In the genomic region with DNA sequence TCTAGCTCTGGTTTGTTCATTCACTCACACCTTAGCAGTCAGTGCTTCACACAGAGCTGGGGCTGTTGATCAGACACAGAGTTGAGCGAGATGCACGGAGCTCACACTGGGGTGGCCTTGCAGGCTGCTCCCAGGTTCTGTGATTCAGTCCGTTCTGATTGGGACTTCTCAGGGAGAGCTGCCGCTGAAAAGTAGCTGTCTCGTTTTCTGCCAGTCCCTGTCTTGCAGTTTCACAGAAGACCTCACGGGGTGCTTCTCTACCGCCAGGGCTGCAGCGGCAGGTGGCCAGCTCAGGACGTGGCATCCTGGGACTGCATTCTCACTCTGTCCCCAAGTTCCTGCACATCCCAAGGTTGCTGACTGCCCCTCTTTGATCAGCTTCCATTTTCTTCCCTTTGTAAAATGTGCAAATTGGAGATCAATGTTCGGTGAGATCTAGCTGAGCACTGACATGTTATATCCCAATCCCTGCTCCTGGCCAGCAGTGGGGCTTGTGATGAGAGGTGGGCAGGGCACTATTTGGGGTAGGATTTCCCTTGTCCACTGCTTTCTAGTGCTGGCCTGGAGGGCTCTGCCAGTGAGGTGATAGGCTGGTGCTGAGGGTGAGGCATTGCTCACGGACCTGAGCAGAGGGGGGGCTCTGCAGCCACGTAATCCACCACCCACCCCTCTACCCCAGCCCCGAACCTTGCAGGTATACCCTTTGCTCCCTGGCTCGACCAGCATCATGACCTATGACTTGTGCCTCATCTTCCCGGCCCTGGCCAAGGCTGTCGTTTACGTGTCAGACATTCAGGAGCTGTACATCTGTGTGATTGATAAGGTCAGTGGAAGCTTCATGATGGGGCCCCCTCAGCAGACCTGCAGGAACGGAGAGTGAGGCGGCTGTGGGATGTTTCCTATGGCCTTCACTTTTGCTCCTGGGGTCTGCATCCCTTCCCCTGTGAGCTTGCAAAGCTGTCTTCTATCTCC, we compare ENCODE assay signal across 8 cellular contexts. TPM values are rescaled to one million over a fixed set of nuclear protein-coding genes. Genes with fewer than 3 reads are reported as not detected.
DNase-seq lines count a peak whose midpoint lies in the region; ATAC-seq, FAIRE-seq and TF ChIP-seq lines count a peak whose summit lies in the region.

No MANE protein-coding gene starts in this region.

- no peak for TF ChIP-seq EP300 in K562 (IDR thresholded peaks at IDR 0.05; ENCODE audit: low read length)

- H3K4me2 ChIP-seq in K562 (ENCODE audit: insufficient read depth, low read length) = no peak overlapping the region

- H3K27me3 ChIP-seq in K562 (ENCODE audit: control insufficient read depth in 2 of 2, insufficient read depth in 2 of 2, low read length in 2 of 2) (peaks cover 0 to 49% of the 10 kb centered on the region in 2 experiments; a peak in 2 of 5 replicates), left lung (peaks cover 0 to 53% of the 10 kb centered on the region in 2 donors)

- H3K4me1 ChIP-seq in K562 (replicated peaks in 1 of 2; ENCODE audit: control insufficient read depth in 2 of 2, insufficient read depth in 2 of 2, low read length in 2 of 2) = no peaks in the 10 kb centered on the region
- H3K4me1 ChIP-seq in left lung = peaks cover 0 to under 1% of the 10 kb centered on the region in 2 donors

- no peak for TF ChIP-seq RAD21 in K562 (CRISPR knock-in tag; conservative IDR thresholded peaks at IDR 0.05 in 1 of 2, IDR thresholded peaks at IDR 0.05 in 1 of 2)

- DNase-seq in EH (ENCODE audit: low read depth) (peak; percentile 11), Kasumi-1 (lab: John Stamatoyannopoulos, UW) (peak; percentile 28 to 51), K562 (ENCODE audit: extremely low read depth in 1 of 4, low spot score in 3 of 4) (no peak), mesenteric fat pad (ENCODE audit: low spot score) (peak; percentile 77), NCI-H1092 treated with DMSO at 0.1 percent for 48 hours (lab: John Stamatoyannopoulos, UW) (no peak), left lung (no peak)
- DNase-seq in stimulated activated naive CD4-positive, alpha-beta T cell (lab: John Stamatoyannopoulos, UW) = no peak

- in situ Hi-C loops in K562 (cut with MboI) = no loop called here

- POLR2A ChIA-PET in K562 (lab: Yijun Ruan, JAX) = interaction anchor here (0.5 to 0.9 kb wide), 3 partner anchors 77 to 328 kb away, joined by 4 read pairs; no protein-coding TSS in a partner anchor

- H4K20me1 ChIP-seq in K562 (replicated peaks; ENCODE audit: control insufficient read depth, insufficient read depth, low read length) = no peaks in the 10 kb centered on the region

- H3K4me3 ChIP-seq in K562 (no peak overlapping the region), left lung (no peak overlapping the region)

- H3K79me2 ChIP-seq in K562 (ENCODE audit: control insufficient read depth, insufficient read depth, low read length) = no peaks in the 10 kb centered on the region

- 2% methylated on average over 16 of the region's 19 CpGs for WGBS in K562 (ENCODE audit: insufficient coverage, low coverage, missing lambda C conversion rate)

- no peak overlapping the region for H2AFZ ChIP-seq in K562 (ENCODE audit: low read depth, low read length)

- peak; percentile 8 to 26 (median 11); a peak in 1 of 6 replicates for TF ChIP-seq CTCF in K562 (IDR thresholded peaks at IDR 0.05 in 2 of 3, conservative IDR thresholded peaks at IDR 0.05 in 1 of 3; ENCODE audit: insufficient read depth in 2 of 3, low read depth in 1 of 3, low read length in 3 of 3)
- no peak for TF ChIP-seq CTCF in left lung (IDR thresholded peaks at IDR 0.05)

- no peak for TF ChIP-seq POLR2A in K562 (conservative IDR thresholded peaks at IDR 0.05)

- CTCF ChIA-PET in K562 (lab: Yijun Ruan, JAX; ENCODE audit: low intra/inter-chr PET ratio) = no interaction called here

- H3K36me3 ChIP-seq in K562 (ENCODE audit: control insufficient read depth, insufficient read depth, low read length) (no peaks in the 10 kb centered on the region), left lung (no peaks in the 10 kb centered on the region)

- H3K27ac ChIP-seq in K562 (ENCODE audit: extremely low read depth, low read depth, low read length) = no peak overlapping the region
- H3K27ac ChIP-seq in left lung = no peak overlapping the region

- no peak for FAIRE-seq in K562 (lab: Jason Lieb, UNC)

- ATAC-seq in K562 (peak; percentile 58; the same call in 2 of the 3 replicates), left lung (no peak), GM21447 (IDR thresholded peaks at IDR 0.05; ENCODE audit: unreplicated experiment) (no peak)

- intact Hi-C loops in K562 (cut with micrococcal nuclease) (loop anchor here (10.0 kb wide), 1 partner anchor 135 kb away; a partner anchor contains a TSS), left lung (cut with DNase I) (no loop called here)

- H3K9me1 ChIP-seq in K562 (ENCODE audit: control insufficient read depth, insufficient read depth, low read length) = no peaks in the 10 kb centered on the region

- H3K9ac ChIP-seq in K562 (ENCODE audit: insufficient read depth in 1 of 2, low read depth in 2 of 2, low read length in 2 of 2) = no peak overlapping the region

- no TSS peak for BruUV-seq in K562 (replicated peaks; lab: Mats Ljungman, UMichigan)

- H3K9me3 ChIP-seq in K562 (replicated peaks; ENCODE audit: control insufficient read depth, insufficient read depth, low read depth, low read length) = no peaks in the 10 kb centered on the region
- H3K9me3 ChIP-seq in left lung = no peaks in the 10 kb centered on the region

TF ChIP-seq in K562, 482 proteins besides CTCF, POLR2A, EP300 and RAD21 (continues in another document):
- TF ChIP-seq TAF15 (IDR thresholded peaks at IDR 0.05; ENCODE audit: low read depth, low read length) = no peak
- no peak for TF ChIP-seq ARID2 (IDR thresholded peaks at IDR 0.05)
- no peak for TF ChIP-seq PCBP2 (IDR thresholded peaks at IDR 0.05; ENCODE audit: low read depth, low read length, poor library complexity, severe bottlenecking)
- no peak for TF ChIP-seq TBL1XR1 (IDR thresholded peaks at IDR 0.05; ENCODE audit: low read length in 2 of 2)
- no peak for TF ChIP-seq ZFPM2 (CRISPR knock-in tag; IDR thresholded peaks at IDR 0.05)
- no peak for TF ChIP-seq ZNF12 (CRISPR knock-in tag; IDR thresholded peaks at IDR 0.05)
- no peak for TF ChIP-seq RFX1 (IDR thresholded peaks at IDR 0.05)
- no peak for TF ChIP-seq HDAC6 (IDR thresholded peaks at IDR 0.05; ENCODE audit: low read depth, low read length)
- TF ChIP-seq SP1 (CRISPR knock-in tag; IDR thresholded peaks at IDR 0.05) = no peak
- TF ChIP-seq, protein P1, sequence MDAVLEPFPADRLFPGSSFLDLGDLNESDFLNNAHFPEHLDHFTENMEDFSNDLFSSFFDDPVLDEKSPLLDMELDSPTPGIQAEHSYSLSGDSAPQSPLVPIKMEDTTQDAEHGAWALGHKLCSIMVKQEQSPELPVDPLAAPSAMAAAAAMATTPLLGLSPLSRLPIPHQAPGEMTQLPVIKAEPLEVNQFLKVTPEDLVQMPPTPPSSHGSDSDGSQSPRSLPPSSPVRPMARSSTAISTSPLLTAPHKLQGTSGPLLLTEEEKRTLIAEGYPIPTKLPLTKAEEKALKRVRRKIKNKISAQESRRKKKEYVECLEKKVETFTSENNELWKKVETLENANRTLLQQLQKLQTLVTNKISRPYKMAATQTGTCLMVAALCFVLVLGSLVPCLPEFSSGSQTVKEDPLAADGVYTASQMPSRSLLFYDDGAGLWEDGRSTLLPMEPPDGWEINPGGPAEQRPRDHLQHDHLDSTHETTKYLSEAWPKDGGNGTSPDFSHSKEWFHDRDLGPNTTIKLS (IDR thresholded peaks at IDR 0.05; ENCODE audit: borderline replicate concordance, low read depth) = no peak
- no peak for TF ChIP-seq LCOR (CRISPR knock-in tag; IDR thresholded peaks at IDR 0.05)

RNA-seq across cellular contexts. Expression of a gene that starts 5.3 kb away (rescaled TPM):
- 2.9 and 4.8 TPM in 2 replicates for total RNA-seq in K562 (2011; cell fraction: chromatin; rRNA removed; ENCODE audit: low replicate concordance)
- total RNA-seq in K562 (2011; cell fraction: nucleolus; rRNA removed) = 1.0 and 1.4 TPM in 2 replicates
- total RNA-seq in K562 (2011; cell fraction: nucleoplasm; rRNA removed) = 1.6 and 2.8 TPM in 2 replicates
- total RNA-seq in K562 (2014; rRNA removed) = 1.7 and 1.8 TPM in 2 replicates
- total RNA-seq in K562 (2014; rRNA removed; fragmentation: Illumina TruSeq; extraction: Trizol) = 2.1 and 2.3 TPM in 2 replicates
- total RNA-seq in K562 (2015; rRNA removed; fragmentation: Illumina TruSeq; extraction: Trizol) = 1.7 and 1.9 TPM in 2 replicates
- total RNA-seq in K562 (2021) = 1.5 and 2.1 TPM in 2 replicates
- polyA plus RNA-seq in K562 (2011; rRNA removed) = 1.4 and 2.3 TPM in 2 replicates
- 1.1 and 1.2 TPM in 2 replicates for polyA plus RNA-seq in K562 (2011; cell fraction: cytosol; rRNA removed)
- polyA plus RNA-seq in K562 (2011; cell fraction: nucleus; rRNA removed) = 4.6 and 5.5 TPM in 2 replicates
- polyA plus RNA-seq in K562 (2012) = 2.6 and 3.3 TPM in 2 replicates
- polyA plus RNA-seq in K562 (2014; fragmentation: Illumina TruSeq; extraction: Trizol) = 2.0 and 2.2 TPM in 2 replicates
- polyA plus RNA-seq in K562 (2014; fragmentation: Nextera tagmentation; extraction: Ambion mirVana) = 1 to 10 TPM in 1 of 2 experiments, under 1 TPM in 1; 0.96 to 1.1 TPM
- 1.7 and 2.6 TPM in 2 replicates for polyA plus RNA-seq in K562 (2014; rRNA removed)
- 2.4 and 2.8 TPM in 2 replicates for polyA minus RNA-seq in K562 (2011; rRNA and poly(A)+ RNA removed)
- not detected in 2 replicates for polyA minus RNA-seq in K562 (2011; cell fraction: cytosol; rRNA and poly(A)+ RNA removed)
- polyA minus RNA-seq in K562 (2011; cell fraction: nucleus; rRNA and poly(A)+ RNA removed) = 0.94 and 1.9 TPM in 2 replicates
- 12.2 TPM for total RNA-seq in mesenteric fat pad
- 10 to 100 TPM in 1 of 2 donors, 1 to 10 TPM in 1; 9.6 to 12.6 TPM for total RNA-seq in left lung

RNA-seq across cellular contexts. Expression of a gene that starts 43.8 kb away (rescaled TPM):
- total RNA-seq in K562 (2011; cell fraction: chromatin; rRNA removed; ENCODE audit: low replicate concordance) = 8.7 and 19.3 TPM in 2 replicates
- 11.3 and 16.2 TPM in 2 replicates for total RNA-seq in K562 (2011; cell fraction: nucleolus; rRNA removed)
- 8.1 and 12.4 TPM in 2 replicates for total RNA-seq in K562 (2011; cell fraction: nucleoplasm; rRNA removed)
- total RNA-seq in K562 (2014; rRNA removed) = 13.8 and 18.9 TPM in 2 replicates
- 3.9 and 5.0 TPM in 2 replicates for total RNA-seq in K562 (2014; rRNA removed; fragmentation: Illumina TruSeq; extraction: Trizol)
- 9.6 and 10.9 TPM in 2 replicates for total RNA-seq in K562 (2015; rRNA removed; fragmentation: Illumina TruSeq; extraction: Trizol)
- total RNA-seq in K562 (2021) = 16.5 and 18.6 TPM in 2 replicates
- polyA plus RNA-seq in K562 (2011; rRNA removed) = 15.2 and 21.4 TPM in 2 replicates
- polyA plus RNA-seq in K562 (2011; cell fraction: cytosol; rRNA removed) = 18.7 and 21.5 TPM in 2 replicates
- polyA plus RNA-seq in K562 (2011; cell fraction: nucleus; rRNA removed) = 9.4 and 10.1 TPM in 2 replicates
- polyA plus RNA-seq in K562 (2012) = 17.4 and 79.0 TPM in 2 replicates
- 7.6 and 10.4 TPM in 2 replicates for polyA plus RNA-seq in K562 (2014; fragmentation: Illumina TruSeq; extraction: Trizol)
- 1 to 10 TPM; 4.6 to 5.7 TPM for polyA plus RNA-seq in K562 (2014; fragmentation: Nextera tagmentation; extraction: Ambion mirVana)
- 18.6 and 28.4 TPM in 2 replicates for polyA plus RNA-seq in K562 (2014; rRNA removed)
- polyA minus RNA-seq in K562 (2011; rRNA and poly(A)+ RNA removed) = 4.3 and 4.9 TPM in 2 replicates
- polyA minus RNA-seq in K562 (2011; cell fraction: cytosol; rRNA and poly(A)+ RNA removed) = 5.0 and 6.1 TPM in 2 replicates
- polyA minus RNA-seq in K562 (2011; cell fraction: nucleus; rRNA and poly(A)+ RNA removed) = 6.9 and 9.9 TPM in 2 replicates
- 10.9 TPM for total RNA-seq in mesenteric fat pad
- 10 to 100 TPM; 11.8 to 11.9 TPM for total RNA-seq in left lung

Comparison
In these comparisons a context has a peak if more than half of its experiments do, and no peak if none do; other contexts are left out.
1. DNase-seq: peak in EH (single experiment), Kasumi-1 (2 of 2) and mesenteric fat pad (single experiment); none in K562 (0 of 4), NCI-H1092 treated with DMSO at 0.1 percent for 48 hours (single experiment), left lung (0 of 2) and stimulated activated naive CD4-positive, alpha-beta T cell (0 of 6).
2. CTCF ChIP-seq: peak in K562 (3 of 3); none in left lung (0 of 2).